In genomic region chr6:41625442-41625841, GRCh38 we compare ENCODE assay signal across 12 cellular contexts. TPM values are rescaled to one million over a fixed set of nuclear protein-coding genes. Genes with fewer than 3 reads are reported as not detected.
A peak's percentile ranks its signal among the peaks of the same experiment; 100 is the strongest.
DNase-seq lines count a peak whose midpoint lies in the region; ATAC-seq, FAIRE-seq and TF ChIP-seq lines count a peak whose summit lies in the region.
"Had no signal": no experiment of that assay in that cellular context is flagged by ENCODE, and none has a peak within 500 bp of the region (broad histone marks: within the 10 kb centered on the region; RNA-seq: fewer than 3 reads in every experiment).

No MANE protein-coding gene starts in this region.

- peaks cover 5% of the 10 kb centered on the region for H3K27me3 Mint-ChIP-seq in activated CD4-positive, alpha-beta T cell treated with anti-CD3 and anti-CD28 coated beads for 36 hours

- H3K27me3 ChIP-seq in esophagus squamous epithelium, result no peaks in the 10 kb centered on the region

- DNase-seq in DMS 273 (lab: John Stamatoyannopoulos, UW; ENCODE audit: unreplicated experiment) (peak; percentile 79), DMS 273 treated with DMSO at 0.1 percent for 48 hours (lab: John Stamatoyannopoulos, UW) (no peak), NCI-H345 (lab: John Stamatoyannopoulos, UW) (peak; percentile 66), esophagus squamous epithelium (lab: John Stamatoyannopoulos, UW) (no peak), sciatic nerve (ENCODE audit: low spot score) (no peak), frontal cortex (ENCODE audit: low spot score in 2 of 2) (no peak)
- DNase-seq in activated CD4-positive, alpha-beta T cell treated with anti-CD3 and anti-CD28 coated beads for 36 hours, result no peak
- no peak for DNase-seq in stimulated activated naive CD4-positive, alpha-beta T cell treated with Interleukin-2 at 50 U/mL for 16 hours (lab: John Stamatoyannopoulos, UW)
- DNase-seq: NCI-H1436, retina had no signal

- POLR2A ChIA-PET in activated CD4-positive, alpha-beta T cell treated with anti-CD3 and anti-CD28 coated beads for 36 hours (lab: Charles Lee), result no interaction called here

- TF ChIP-seq CTCF in esophagus squamous epithelium (IDR thresholded peaks at IDR 0.05), result no peak

- peaks cover 6% of the 10 kb centered on the region for H3K9me3 Mint-ChIP-seq in activated CD4-positive, alpha-beta T cell treated with anti-CD3 and anti-CD28 coated beads for 36 hours (ENCODE audit: low read depth)

- H3K4me1 Mint-ChIP-seq in activated CD4-positive, alpha-beta T cell treated with anti-CD3 and anti-CD28 coated beads for 36 hours, result peaks cover 10% of the 10 kb centered on the region

- H3K9me3 ChIP-seq in esophagus squamous epithelium, result no peaks in the 10 kb centered on the region

- peak overlapping the region in 3 of 4 donors; percentile 55 to 70 (median 61) for H3K27ac ChIP-seq in esophagus squamous epithelium
- H3K27ac ChIP-seq: 22Rv1 had no signal

- H3K4me1 ChIP-seq in esophagus squamous epithelium, result peaks cover 14 to 63% (median 38%) of the 10 kb centered on the region in 3 donors

- CTCF ChIA-PET in activated CD4-positive, alpha-beta T cell treated with anti-CD3 and anti-CD28 coated beads for 36 hours (lab: Charles Lee), result interaction anchor here (1.0 kb wide), 1 partner anchor 33 kb away, joined by 3 read pairs; no protein-coding TSS in a partner anchor

- peaks cover 2% of the 10 kb centered on the region for H3K36me3 Mint-ChIP-seq in activated CD4-positive, alpha-beta T cell treated with anti-CD3 and anti-CD28 coated beads for 36 hours (ENCODE audit: low read depth)

- no peak overlapping the region for H3K4me3 ChIP-seq in esophagus squamous epithelium

- 20 to 48% methylated on average over 3 of the region's 6 CpGs for WGBS in esophagus squamous epithelium, 2 donors

- intact Hi-C loops in esophagus squamous epithelium (cut with DNase I) (no loop called here), sciatic nerve (cut with DNase I) (no loop called here)
- intact Hi-C loops in activated CD4-positive, alpha-beta T cell treated with anti-CD3 and anti-CD28 coated beads for 36 hours (cut with DNase I, micrococcal nuclease), result no loop called here

- H3K36me3 ChIP-seq in esophagus squamous epithelium, result no peaks in the 10 kb centered on the region

- FAIRE-seq in frontal cortex (lab: Jason Lieb, UNC), result no peak

- no peak overlapping the region for H3K4me3 Mint-ChIP-seq in activated CD4-positive, alpha-beta T cell treated with anti-CD3 and anti-CD28 coated beads for 36 hours
- H3K4me3 Mint-ChIP-seq: T-helper 1 cell treated with Interleukin-12 subunit alpha and Interleukin-12 subunit beta and Interleukin-4 antibody, amounts not matched to agents 30 μg/mL and 1 μg/mL, for 36 hours had no signal

- ATAC-seq in sciatic nerve, result peak; percentile 85
- ATAC-seq in activated CD4-positive, alpha-beta T cell treated with anti-CD3 and anti-CD28 coated beads for 36 hours, result no peak

- TF ChIP-seq POLR2A in esophagus squamous epithelium (IDR thresholded peaks at IDR 0.05), result no peak

- no peak overlapping the region for H3K27ac Mint-ChIP-seq in activated CD4-positive, alpha-beta T cell treated with anti-CD3 and anti-CD28 coated beads for 36 hours
- H3K27ac Mint-ChIP-seq: T-helper 1 cell treated with Interleukin-12 subunit alpha and Interleukin-12 subunit beta and Interleukin-4 antibody, amounts not matched to agents 30 μg/mL and 1 μg/mL, for 36 hours had no signal

RNA-seq across cellular contexts. Expression of gene MDFI, which starts 12.8 kb away (rescaled TPM):
- total RNA-seq in esophagus squamous epithelium, result 100 to 1,000 TPM in 1 of 4 donors, 10 to 100 TPM in 3; 50.5 to 105 (median 81.8) TPM
- 15.2 TPM for total RNA-seq in sciatic nerve
- total RNA-seq in frontal cortex, result 11.4 TPM
- not detected for total RNA-seq in activated CD4-positive, alpha-beta T cell treated with anti-CD3 and anti-CD28 coated beads for 36 hours

Comparison
In these comparisons a context has a peak if more than half of its experiments do, and no peak if none do; other contexts are left out.
1. DNase-seq: peak in DMS 273 (single experiment) and NCI-H345 (single experiment); none in DMS 273 treated with DMSO at 0.1 percent for 48 hours (single experiment), esophagus squamous epithelium (single experiment), sciatic nerve (single experiment), frontal cortex (0 of 2), activated CD4-positive, alpha-beta T cell treated with anti-CD3 and anti-CD28 coated beads for 36 hours (single experiment) and stimulated activated naive CD4-positive, alpha-beta T cell treated with Interleukin-2 at 50 U/mL for 16 hours (single experiment).
2. RNA of gene MDFI, which starts 12.8 kb away (total RNA-seq): 50.5 to 105 TPM in esophagus squamous epithelium, 15.2 TPM in sciatic nerve (single experiment) and 11.4 TPM in frontal cortex (single experiment); not detected in activated CD4-positive, alpha-beta T cell treated with anti-CD3 and anti-CD28 coated beads for 36 hours; every median in the first group is over 10 times any median in the second.